In the genomic region with DNA sequence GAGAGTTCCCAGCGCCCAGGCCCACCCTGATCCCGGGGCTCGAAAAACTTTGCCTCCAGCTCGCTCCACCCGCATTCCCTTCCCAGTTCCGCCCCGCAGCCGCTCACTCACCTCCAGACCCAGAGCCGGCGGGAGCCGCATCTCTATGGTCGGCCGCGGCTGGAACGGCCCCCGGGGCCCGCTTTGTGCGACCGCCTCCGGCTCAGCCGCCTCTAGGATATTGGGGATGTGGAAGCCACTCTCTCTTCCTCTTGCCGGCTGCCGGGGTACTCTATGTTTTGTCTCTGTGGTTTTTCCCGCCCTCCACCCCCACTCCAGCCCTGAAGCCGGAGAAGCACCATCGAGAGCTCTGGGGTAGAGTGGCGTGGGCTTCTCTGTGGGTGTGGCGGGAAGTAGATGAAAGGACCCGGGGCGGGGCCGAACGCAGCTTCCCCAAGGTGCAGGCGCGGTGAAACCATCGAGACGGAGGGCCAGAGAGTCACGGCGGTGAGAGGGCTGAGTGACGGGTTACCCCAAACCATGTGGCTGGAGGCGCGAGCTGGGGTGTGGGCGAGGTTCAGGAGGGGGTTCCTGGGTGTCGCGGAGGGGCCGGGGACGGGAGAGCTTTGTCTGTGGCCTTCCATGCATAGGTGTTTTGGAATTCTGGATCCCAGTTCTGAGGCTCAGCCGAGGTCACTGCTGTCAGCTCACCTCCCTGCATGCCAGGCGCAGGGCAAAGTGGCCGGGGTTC, we compare ENCODE assay signal across 8 cellular contexts. TPM values are rescaled to one million over a fixed set of nuclear protein-coding genes. Genes with fewer than 3 reads are reported as not detected.
A peak's percentile ranks its signal among the peaks of the same experiment; 100 is the strongest.
DNase-seq lines count a peak whose midpoint lies in the region; TF ChIP-seq lines count a peak whose summit lies in the region.

Gene BCS1L, plus strand, starts transcription at position 426 of the 730 bp plus-strand sequence. CDS start 1,305 bp downstream, outside the sequence.
Gene ZNF142, minus strand, starts transcription at position 366 of the 730 bp plus-strand sequence. CDS start 3,194 bp downstream, outside the sequence.

- no peaks in the 10 kb centered on the region for H4K20me1 ChIP-seq in H9 (ENCODE audit: control insufficient read depth, insufficient read depth, insufficient read length)
- H4K20me1 ChIP-seq in MM.1S (ENCODE audit: insufficient read depth, low read length), result no peaks in the 10 kb centered on the region

- H3K27ac Mint-ChIP-seq in H9, result peak within 1 kb of the TSS; percentile 91 to 96 (median 93)
- H3K27ac Mint-ChIP-seq in nephron progenitor cell, result peak within 1 kb of the TSS; percentile 70
- peak within 1 kb of the TSS; percentile 94 for H3K27ac Mint-ChIP-seq in stimulated activated naive CD8-positive, alpha-beta T cell treated with anti-CD3 and anti-CD28 coated beads, Interleukin-15, Interleukin-2, amounts not matched to agents 100 ng/mL and 50 ng/mL, for 24 hours

- no peak within 1 kb of the TSS for H2BK5ac ChIP-seq in H9 (ENCODE audit: insufficient read length, low read length)

- H3K18ac ChIP-seq in H9 (ENCODE audit: insufficient read length, low read depth, low read length), result peak within 1 kb of the TSS; percentile 58

- H3K9me3 ChIP-seq in H9 (ENCODE audit: control insufficient read depth, low read depth, low read length) (no peaks in the 10 kb centered on the region), MM.1S (replicated peaks; ENCODE audit: insufficient read depth, low read length) (no peaks in the 10 kb centered on the region)

- no peaks in the 10 kb centered on the region for H3K27me3 ChIP-seq in H9 (ENCODE audit: insufficient read depth, low read length)
- H3K27me3 ChIP-seq in MM.1S (replicated peaks; ENCODE audit: insufficient read depth, low read length), result no peaks in the 10 kb centered on the region

- H3K4me3 ChIP-seq in MM.1S (ENCODE audit: low read length), result peak within 1 kb of the TSS; percentile 92

- H3K27ac ChIP-seq in H9 (ENCODE audit: insufficient read length, low read depth, low read length) (no peak within 1 kb of the TSS), MM.1S (ENCODE audit: low read length) (peak within 1 kb of the TSS; percentile 56; the same call in 1 of the 2 replicates)

- WGBS in H9 (ENCODE audit: extremely low coverage, insufficient read length, low lambda C conversion rate), result no CpG with 5 or more reads among the region's 49 CpGs

- TF ChIP-seq CTCF in H9 (conservative IDR thresholded peaks at IDR 0.05) (no peak), MM.1S (IDR thresholded peaks at IDR 0.05; ENCODE audit: low read length) (no peak), nephron progenitor cell (IDR thresholded peaks at IDR 0.05) (no peak)

- no peaks in the 10 kb centered on the region for H3K36me3 ChIP-seq in MM.1S (replicated peaks; ENCODE audit: insufficient read depth, low read length)

- H3T11ph ChIP-seq in H9 (ENCODE audit: low read length), result no peak within 1 kb of the TSS

- no peaks in the 10 kb centered on the region for H3K79me1 ChIP-seq in H9 (ENCODE audit: insufficient read depth, low read depth, low read length, poor library complexity, severe bottlenecking)

- H3K4me1 ChIP-seq in H9 (ENCODE audit: insufficient read depth, low read length) (peaks cover 2% of the 10 kb centered on the region; the same call in 1 of the 2 replicates), MM.1S (ENCODE audit: low read length) (peaks cover 13% of the 10 kb centered on the region)

- H3K9ac ChIP-seq in H9 (ENCODE audit: extremely low read depth, insufficient read length, low read length) (peak within 1 kb of the TSS; percentile 78), MM.1S (ENCODE audit: low read length) (peak within 1 kb of the TSS; percentile 84)

- no peak within 1 kb of the TSS for H2AK5ac ChIP-seq in H9 (ENCODE audit: insufficient read length, low read length)

- no peak within 1 kb of the TSS for H2BK120ac ChIP-seq in H9 (ENCODE audit: low read depth, low read length, poor library complexity, severe bottlenecking)

- H3K4me1 Mint-ChIP-seq in H9 (peaks cover 11 to 12% of the 10 kb centered on the region in 2 experiments), nephron progenitor cell (peaks cover 28% of the 10 kb centered on the region)
- H3K4me1 Mint-ChIP-seq in stimulated activated naive CD8-positive, alpha-beta T cell treated with anti-CD3 and anti-CD28 coated beads, Interleukin-15, Interleukin-2, amounts not matched to agents 100 ng/mL and 50 ng/mL, for 24 hours (ENCODE audit: low read depth), result peaks cover 38% of the 10 kb centered on the region

- H4K5ac ChIP-seq in H9 (ENCODE audit: insufficient read length, low read depth, low read length), result no peak within 1 kb of the TSS

- no peak within 1 kb of the TSS for H4K8ac ChIP-seq in H9 (replicated peaks; ENCODE audit: insufficient read length, low read depth, low read length)

- H3K9me2 ChIP-seq in MM.1S (replicated peaks; ENCODE audit: insufficient read depth, low read length), result no peaks in the 10 kb centered on the region

- H3K14ac ChIP-seq in H9 (ENCODE audit: insufficient read depth, low read length), result peak within 1 kb of the TSS; percentile 54

- H3K27me3 Mint-ChIP-seq in H9 (ENCODE audit: low read depth) (no peaks in the 10 kb centered on the region), nephron progenitor cell (ENCODE audit: low read depth, poor library complexity) (peaks cover 6% of the 10 kb centered on the region)
- no peaks in the 10 kb centered on the region for H3K27me3 Mint-ChIP-seq in stimulated activated naive CD8-positive, alpha-beta T cell treated with anti-CD3 and anti-CD28 coated beads, Interleukin-15, Interleukin-2, amounts not matched to agents 100 ng/mL and 50 ng/mL, for 24 hours

- H3K4me2 ChIP-seq in H9 (ENCODE audit: insufficient read depth, insufficient read length, low read length) (peak within 1 kb of the TSS; percentile 99), MM.1S (ENCODE audit: low read depth, low read length) (peak within 1 kb of the TSS; percentile 94)

- DNase-seq in ELR (ENCODE audit: low read depth) (peak; percentile 92), H9 (peak; percentile 91), MM.1S (peak; percentile 96), SHP77 treated with DMSO at 0.1 percent for 48 hours (lab: John Stamatoyannopoulos, UW) (peak; percentile 64), fibroblast of the conjunctiva (ENCODE audit: low read depth) (peak; percentile 73), nephron progenitor cell (peak; percentile 91)
- DNase-seq in activated effector memory CD4-positive, alpha-beta T cell treated with Interleukin-2 at 50 U/mL for 16 hours, result peak; percentile 91

- peaks cover 11% of the 10 kb centered on the region for H3K23me2 ChIP-seq in H9 (ENCODE audit: insufficient read length, low read depth, low read length, poor library complexity, severe bottlenecking)

- no peak within 1 kb of the TSS for H2BK20ac ChIP-seq in H9 (ENCODE audit: low read depth, low read length, poor library complexity, severe bottlenecking)

- no peak within 1 kb of the TSS for H3K4ac ChIP-seq in H9 (ENCODE audit: low read depth, low read length)

- H3K36me3 Mint-ChIP-seq in H9 (ENCODE audit: insufficient read depth in 1 of 3, low read depth in 3 of 3) (peaks cover 24 to 58% (median 51%) of the 10 kb centered on the region in 3 experiments; a peak in 6 of 7 replicates), nephron progenitor cell (ENCODE audit: low read depth) (peaks cover 36% of the 10 kb centered on the region)
- peaks cover 64% of the 10 kb centered on the region for H3K36me3 Mint-ChIP-seq in stimulated activated naive CD8-positive, alpha-beta T cell treated with anti-CD3 and anti-CD28 coated beads, Interleukin-15, Interleukin-2, amounts not matched to agents 100 ng/mL and 50 ng/mL, for 24 hours (ENCODE audit: low read depth)

- H3K56ac ChIP-seq in H9 (ENCODE audit: insufficient read length, low read depth, low read length), result no peak within 1 kb of the TSS

- no peaks in the 10 kb centered on the region for H3F3A ChIP-seq in MM.1S (ENCODE audit: insufficient read depth, low read length)

- H2BK15ac ChIP-seq in H9 (ENCODE audit: low read depth, low read length), result no peak within 1 kb of the TSS

- no peaks in the 10 kb centered on the region for H3K79me2 ChIP-seq in H9 (ENCODE audit: insufficient read depth, low read length)
- H3K79me2 ChIP-seq in MM.1S (ENCODE audit: low read length), result peaks cover 69% of the 10 kb centered on the region

- no peak within 1 kb of the TSS for H2BK12ac ChIP-seq in H9 (ENCODE audit: insufficient read length, low read depth, low read length)

- H4K91ac ChIP-seq in H9 (ENCODE audit: insufficient read length, low read depth, low read length), result no peak within 1 kb of the TSS

- H3K9me3 Mint-ChIP-seq in H9 (no peaks in the 10 kb centered on the region), nephron progenitor cell (no peaks in the 10 kb centered on the region)
- H3K9me3 Mint-ChIP-seq in stimulated activated naive CD8-positive, alpha-beta T cell treated with anti-CD3 and anti-CD28 coated beads, Interleukin-15, Interleukin-2, amounts not matched to agents 100 ng/mL and 50 ng/mL, for 24 hours, result no peaks in the 10 kb centered on the region

- H3K23ac ChIP-seq in H9 (ENCODE audit: insufficient read length, low read depth, low read length), result no peak within 1 kb of the TSS

- H2AFZ ChIP-seq in H9 (ENCODE audit: low read length), result no peak within 1 kb of the TSS
- H2AFZ ChIP-seq in MM.1S (ENCODE audit: low read length), result peak within 1 kb of the TSS; percentile 86

- peak within 1 kb of the TSS; percentile 91 to 97 for H3K4me3 Mint-ChIP-seq in H9
- peak within 1 kb of the TSS; percentile 99 for H3K4me3 Mint-ChIP-seq in nephron progenitor cell
- peak within 1 kb of the TSS; percentile 97 for H3K4me3 Mint-ChIP-seq in stimulated activated naive CD8-positive, alpha-beta T cell treated with anti-CD3 and anti-CD28 coated beads, Interleukin-15, Interleukin-2, amounts not matched to agents 100 ng/mL and 50 ng/mL, for 24 hours

RNA-seq across cellular contexts. Expression of gene BCS1L, which starts in this region (rescaled TPM):
- 39.1 and 44.1 TPM in 2 replicates for total RNA-seq in H9 (2021)

RNA-seq across cellular contexts. Expression of gene ZNF142, which starts in this region (rescaled TPM):
- total RNA-seq in H9 (2021), result 41.4 and 43.4 TPM in 2 replicates
